ENCODE assay signal across 9 cellular contexts in genomic region chr6:136249336-136249735, GRCh38. TPM values are rescaled to one million over a fixed set of nuclear protein-coding genes. Genes with fewer than 3 reads are reported as not detected.
DNase-seq lines count a peak whose midpoint lies in the region; ATAC-seq and TF ChIP-seq lines count a peak whose summit lies in the region.
"Had no signal": no experiment of that assay in that cellular context is flagged by ENCODE, and none has a peak within 500 bp of the region (broad histone marks: within the 10 kb centered on the region; RNA-seq: fewer than 3 reads in every experiment).

No MANE protein-coding gene starts in this region.

- H3K4me1 ChIP-seq in thymus (ENCODE audit: control insufficient read depth, insufficient read depth, low read length), result peaks cover 5% of the 10 kb centered on the region

- TF ChIP-seq CTCF in WI38 (IDR thresholded peaks at IDR 0.05; ENCODE audit: low read depth, low read length), result no peak

- H3K9me3 Mint-ChIP-seq in activated naive CD4-positive, alpha-beta T cell treated with anti-CD3 and anti-CD28 coated beads, Interleukin-2, amount 50 U/mL, for 24 hours, result no peaks in the 10 kb centered on the region

- H3K9me3 ChIP-seq in thymus (ENCODE audit: control insufficient read depth), result no peaks in the 10 kb centered on the region

- peaks cover 2% of the 10 kb centered on the region for H3K36me3 Mint-ChIP-seq in activated naive CD4-positive, alpha-beta T cell treated with anti-CD3 and anti-CD28 coated beads, Interleukin-2, amount 50 U/mL, for 24 hours

- H3K4me3 Mint-ChIP-seq in activated naive CD4-positive, alpha-beta T cell treated with anti-CD3 and anti-CD28 coated beads, Interleukin-2, amount 50 U/mL, for 24 hours, result peak overlapping the region; percentile 99

- ATAC-seq in GM21367 (IDR thresholded peaks at IDR 0.05; ENCODE audit: unreplicated experiment), result no peak

- H3K36me3 ChIP-seq in thymus (ENCODE audit: control insufficient read depth, insufficient read depth), result no peaks in the 10 kb centered on the region

- WGBS in thymus, result 54% methylated on average over 6 of the region's 6 CpGs

- no peak overlapping the region for H3K27ac ChIP-seq in thymus (ENCODE audit: low read depth)

- H3K27me3 ChIP-seq in thymus (ENCODE audit: control insufficient read depth, insufficient read depth), result no peaks in the 10 kb centered on the region

- H3K27ac Mint-ChIP-seq in activated naive CD4-positive, alpha-beta T cell treated with anti-CD3 and anti-CD28 coated beads, Interleukin-2, amount 50 U/mL, for 24 hours, result peak overlapping the region; percentile 86

- peak overlapping the region; percentile 68 for H3K4me3 ChIP-seq in WI38 (ENCODE audit: low read depth, low read length)
- H3K4me3 ChIP-seq in iPS-11a (ENCODE audit: low read depth, low read length), result peak overlapping the region; percentile 87
- peak overlapping the region; percentile 61 for H3K4me3 ChIP-seq in thymus (ENCODE audit: low read length)

- H3K4me1 Mint-ChIP-seq in activated naive CD4-positive, alpha-beta T cell treated with anti-CD3 and anti-CD28 coated beads, Interleukin-2, amount 50 U/mL, for 24 hours, result peaks cover 44% of the 10 kb centered on the region

- DNase-seq in activated naive CD4-positive, alpha-beta T cell (lab: John Stamatoyannopoulos, UW), result no peak
- DNase-seq in NCI-H146 (lab: John Stamatoyannopoulos, UW) (no peak), MV-4-11 (lab: John Stamatoyannopoulos, UW) (no peak)
- DNase-seq: NCI-H524 treated with DMSO at 0.1 percent for 48 hours had no signal

- H3K27me3 Mint-ChIP-seq in activated naive CD4-positive, alpha-beta T cell treated with anti-CD3 and anti-CD28 coated beads, Interleukin-2, amount 50 U/mL, for 24 hours, result no peaks in the 10 kb centered on the region

RNA-seq across cellular contexts. Expression of gene MTFR2, which starts 0.8 kb away (rescaled TPM):
- 4.4 TPM for polyA plus RNA-seq in thymus

RNA-seq across cellular contexts. Expression of gene BCLAF1, which starts 40.3 kb away (rescaled TPM):
- 44.6 TPM for polyA plus RNA-seq in thymus
